ENCODE assay signal across 8 cellular contexts in the genomic region with DNA sequence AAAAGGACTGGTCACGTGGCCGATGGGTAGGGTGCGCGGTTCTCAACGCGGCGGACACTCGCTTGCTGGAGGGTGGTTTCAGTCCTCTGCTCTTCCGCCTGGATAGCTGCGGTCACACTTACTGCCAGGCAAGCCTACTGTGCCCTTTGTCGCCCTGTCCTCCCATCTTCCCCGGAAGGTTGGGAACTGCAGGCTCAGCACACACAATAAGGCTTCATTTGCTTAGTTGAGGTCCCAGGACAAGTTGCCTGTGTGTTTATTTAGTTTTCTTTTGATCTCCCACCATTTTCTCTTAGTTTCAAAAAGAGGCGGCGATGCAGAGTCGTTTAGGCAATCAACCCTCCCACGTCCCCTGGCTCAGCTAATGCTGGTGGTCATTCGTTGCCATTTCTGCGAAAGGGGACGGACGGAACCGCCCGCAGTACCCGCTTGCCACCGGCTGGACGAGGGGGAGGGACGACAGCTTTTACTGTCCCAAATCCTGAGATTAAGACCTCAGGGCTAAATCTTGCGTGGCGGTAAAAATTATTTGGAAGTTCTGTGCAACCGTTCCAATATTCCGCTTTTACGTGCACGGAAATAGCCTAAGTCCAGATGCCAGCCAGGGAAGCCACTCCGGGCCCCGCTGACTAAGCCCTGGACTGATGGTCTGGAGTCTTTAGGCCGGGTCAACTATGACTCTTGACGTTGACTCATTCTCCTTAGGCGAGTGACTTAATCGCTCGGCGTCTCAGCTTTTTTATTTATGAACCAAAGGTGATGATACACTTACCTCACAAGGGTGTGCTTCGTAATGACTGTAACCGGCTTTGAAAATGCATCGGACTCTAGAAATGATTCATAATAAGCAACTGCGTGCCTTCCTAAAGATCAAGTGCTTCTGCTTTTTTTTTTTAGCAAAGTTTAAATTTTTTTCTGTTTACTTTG. TPM values are rescaled to one million over a fixed set of nuclear protein-coding genes. Genes with fewer than 3 reads are reported as not detected.
DNase-seq lines count a peak whose midpoint lies in the region; ATAC-seq and TF ChIP-seq lines count a peak whose summit lies in the region.

No MANE protein-coding gene starts in this region.

- WGBS in testis, 2 donors, result 11 to 12% methylated on average over 26 to 44 of the region's 44 CpGs

- peak overlapping the region; percentile 90 for H3K27ac ChIP-seq in neutrophil
- H3K27ac ChIP-seq in testis, result peak overlapping the region; percentile 90 to 98

- intact Hi-C loops in testis (cut with DNase I; ENCODE audit: low total_unique reads), result no loop called here

- no peak for TF ChIP-seq CTCF in fibroblast of villous mesenchyme (IDR thresholded peaks at IDR 0.05; ENCODE audit: insufficient read depth, low read depth, low read length)
- peak; percentile 26 for TF ChIP-seq CTCF in neutrophil (IDR thresholded peaks at IDR 0.05)
- TF ChIP-seq CTCF in testis (IDR thresholded peaks at IDR 0.05), result peak in 2 of 3 experiments; percentile 27 to 37

- DNase-seq in AG08395 (ENCODE audit: low spot score), result peak; percentile 86
- DNase-seq in RKO (ENCODE audit: low spot score), result peak; percentile 100
- DNase-seq in activated T-helper 9 cell treated with anti-CD3 and anti-CD28 coated beads, Interleukin-2, amount 50 U/mL, for 16 hours (ENCODE audit: low read depth), result peak; percentile 37
- peak; percentile 95 for DNase-seq in fibroblast of villous mesenchyme (ENCODE audit: low read depth)
- DNase-seq in testis, result peak; percentile 49

- H3K36me3 ChIP-seq in neutrophil (no peaks in the 10 kb centered on the region), testis (ENCODE audit: low read depth, missing control alignments) (no peaks in the 10 kb centered on the region)

- TF ChIP-seq POLR2A in testis (IDR thresholded peaks at IDR 0.05), result no peak

- H3K9me3 ChIP-seq in neutrophil, result no peaks in the 10 kb centered on the region
- no peaks in the 10 kb centered on the region for H3K9me3 ChIP-seq in testis

- peaks cover 22 to 27% of the 10 kb centered on the region in 2 experiments for H3K4me1 ChIP-seq in neutrophil (ENCODE audit: control insufficient read depth in 1 of 2, insufficient read depth in 1 of 2, low read depth in 1 of 2, low read length in 1 of 2)
- no peaks in the 10 kb centered on the region for H3K4me1 ChIP-seq in testis

- ATAC-seq in GM18907 (IDR thresholded peaks at IDR 0.05; ENCODE audit: unreplicated experiment) (peak; percentile 52), HG03135 (IDR thresholded peaks at IDR 0.05; ENCODE audit: unreplicated experiment) (peak; percentile 41)

- H3K27me3 ChIP-seq in neutrophil (no peaks in the 10 kb centered on the region), testis (no peaks in the 10 kb centered on the region)

- peak overlapping the region; percentile 87 for H3K4me3 ChIP-seq in fibroblast of villous mesenchyme (ENCODE audit: low read depth, low read length)
- H3K4me3 ChIP-seq in neutrophil (ENCODE audit: low read depth in 1 of 2, low read length in 1 of 2), result peak overlapping the region; percentile 78 to 100
- peak overlapping the region; percentile 86 to 99 for H3K4me3 ChIP-seq in testis

RNA-seq across cellular contexts. Expression of gene EIF4E, which starts 0.7 kb away (rescaled TPM):
- total RNA-seq in fibroblast of villous mesenchyme, result 163 and 241 TPM in 2 replicates
- 100 to 1,000 TPM in 1 of 2 donors, 10 to 100 TPM in 1; 97.3 to 155 TPM for total RNA-seq in testis
- 127 TPM for polyA plus RNA-seq in testis (ENCODE audit: insufficient read depth, low read depth, low replicate concordance)

Comparison
In these comparisons a context has a peak if more than half of its experiments do, and no peak if none do; other contexts are left out.
1. Peak in every context shown above with its lines: DNase-seq, ATAC-seq, H3K4me3 ChIP-seq and H3K27ac ChIP-seq.
2. DNase-seq: peak in every context shown above with its lines; median percentile 100 in RKO; 95 in fibroblast of villous mesenchyme; 86 in AG08395; 49 in testis; 37 in activated T-helper 9 cell treated with anti-CD3 and anti-CD28 coated beads, Interleukin-2, amount 50 U/mL, for 16 hours.